Comparison of ENCODE assay signal across 15 cellular contexts in the genomic region with DNA sequence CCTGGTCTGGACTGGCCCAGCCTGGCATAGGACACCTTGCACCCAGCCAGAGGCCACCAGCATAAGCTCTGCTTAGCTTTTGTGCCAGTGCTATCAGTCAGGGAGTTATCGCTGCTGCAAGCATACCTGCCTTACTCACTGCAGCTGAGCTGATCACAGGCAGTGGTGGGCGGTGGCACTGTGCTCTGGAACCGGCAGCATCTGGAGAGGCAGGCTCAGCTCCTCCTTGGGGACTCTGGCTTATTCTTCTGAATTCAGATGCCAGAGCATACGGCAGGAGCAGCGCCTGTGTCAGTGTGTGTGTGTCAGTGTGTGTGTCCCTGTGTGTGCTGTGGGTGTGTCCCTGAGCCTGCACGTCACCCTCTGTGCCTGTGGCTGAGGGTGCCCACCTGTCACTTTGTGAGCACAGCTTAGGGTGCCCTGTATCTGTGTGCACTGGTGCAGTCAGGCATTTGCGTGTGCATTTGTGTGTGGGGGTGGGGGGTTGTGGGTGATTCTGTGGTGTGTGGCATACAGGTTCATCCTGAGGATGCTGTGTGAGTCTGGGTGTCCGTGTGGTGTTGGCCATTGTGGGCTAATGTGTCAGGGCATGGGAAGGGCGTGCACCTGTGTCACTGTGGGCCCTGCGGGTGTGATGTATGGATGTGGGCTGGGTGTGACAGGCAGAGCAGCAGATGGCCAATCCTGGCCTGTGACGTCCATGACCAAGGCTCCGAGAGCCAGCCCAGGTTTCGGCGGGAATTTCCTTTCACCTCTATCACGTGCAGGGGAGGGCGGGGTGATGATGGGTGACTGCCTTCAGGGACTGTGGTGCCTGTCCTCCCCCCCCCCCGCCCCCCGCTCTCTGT. TPM values are rescaled to one million over a fixed set of nuclear protein-coding genes. Genes with fewer than 3 reads are reported as not detected.
DNase-seq lines count a peak whose midpoint lies in the region; ATAC-seq lines count a peak whose summit lies in the region.
"Had no signal": no experiment of that assay in that cellular context is flagged by ENCODE, and none has a peak within 500 bp of the region (broad histone marks: within the 10 kb centered on the region; RNA-seq: fewer than 3 reads in every experiment).

No MANE protein-coding gene starts in this region.

- no peak overlapping the region for H3K4me3 Mint-ChIP-seq in T-helper 17 cell
- no peak overlapping the region for H3K4me3 Mint-ChIP-seq in stimulated activated naive B cell treated with anti-CD40 and anti-IgM and Interleukin-4, amounts not matched to agents 10 μg/mL and 1 μg/mL and 100 μg/mL, for 72 hours

- peaks cover 76% of the 10 kb centered on the region for H3K27me3 Mint-ChIP-seq in T-helper 17 cell
- H3K27me3 Mint-ChIP-seq in stimulated activated naive B cell treated with anti-CD40 and anti-IgM and Interleukin-4, amounts not matched to agents 10 μg/mL and 1 μg/mL and 100 μg/mL, for 72 hours, result peaks cover 84 to 95% of the 10 kb centered on the region in 2 donors

- no peak for DNase-seq in activated naive CD4-positive, alpha-beta T cell treated with anti-CD3 and anti-CD28 coated beads, Interleukin-2, amount 50 U/mL, for 72 hours (ENCODE audit: low spot score in 2 of 2)
- no peak for DNase-seq in activated naive CD4-positive, alpha-beta T cell treated with anti-CD3 and anti-CD28 coated beads, Interleukin-2, amount 50 U/mL, for 16 hours
- DNase-seq in T-helper 17 cell (no peak), COLO829 (ENCODE audit: low spot score) (no peak), occipital lobe (lab: John Stamatoyannopoulos, UW) (no peak)
- DNase-seq in stimulated activated naive B cell treated with anti-CD40 and anti-IgM and Interleukin-4, amounts not matched to agents 10 μg/mL and 1 μg/mL and 100 μg/mL, for 72 hours, result no peak
- DNase-seq: dermis blood vessel endothelial cell, DND-41, lower lobe of right lung, SK-N-SH, testis had no signal

- H3K9ac ChIP-seq in iPS-15b (ENCODE audit: low read depth, low read length), result no peak overlapping the region
- H3K9ac ChIP-seq: SK-N-SH had no signal

- H3K4me3 ChIP-seq in iPS-15b (ENCODE audit: low read depth, low read length), result peak overlapping the region; percentile 4
- H3K4me3 ChIP-seq: ascending aorta, lower lobe of right lung, testis had no signal

- H3K27me3 ChIP-seq in iPS-15b (ENCODE audit: control insufficient read depth, insufficient read depth, low read length), result peaks cover 99% of the 10 kb centered on the region
- H3K27me3 ChIP-seq: testis had no signal

- peak; percentile 30 to 51 for ATAC-seq in activated naive CD4-positive, alpha-beta T cell treated with anti-CD3 and anti-CD28 coated beads, Interleukin-2, amount 50 U/mL, for 72 hours
- ATAC-seq in T-helper 17 cell, result peak; percentile 61
- ATAC-seq in stimulated activated naive B cell treated with anti-CD40 and anti-IgM and Interleukin-4, amounts not matched to agents 10 μg/mL and 1 μg/mL and 100 μg/mL, for 72 hours (replicated peaks), result peak; percentile 22 to 23
- no peak for ATAC-seq in GM19463 (IDR thresholded peaks at IDR 0.05; ENCODE audit: unreplicated experiment)
- ATAC-seq: lower lobe of right lung had no signal

- no peaks in the 10 kb centered on the region for H3K9me3 Mint-ChIP-seq in activated naive CD4-positive, alpha-beta T cell treated with anti-CD3 and anti-CD28 coated beads, Interleukin-2, amount 50 U/mL, for 72 hours
- no peaks in the 10 kb centered on the region for H3K9me3 Mint-ChIP-seq in stimulated activated naive B cell treated with anti-CD40 and anti-IgM and Interleukin-4, amounts not matched to agents 10 μg/mL and 1 μg/mL and 100 μg/mL, for 72 hours

- no peaks in the 10 kb centered on the region for H3K36me3 Mint-ChIP-seq in activated naive CD4-positive, alpha-beta T cell treated with anti-CD3 and anti-CD28 coated beads, Interleukin-2, amount 50 U/mL, for 72 hours
- peaks cover 4% of the 10 kb centered on the region for H3K36me3 Mint-ChIP-seq in T-helper 17 cell (ENCODE audit: low read depth)
- no peaks in the 10 kb centered on the region for H3K36me3 Mint-ChIP-seq in stimulated activated naive B cell treated with anti-CD40 and anti-IgM and Interleukin-4, amounts not matched to agents 10 μg/mL and 1 μg/mL and 100 μg/mL, for 72 hours

- no peaks in the 10 kb centered on the region for H3K4me1 ChIP-seq in iPS-15b (ENCODE audit: control insufficient read depth, insufficient read depth, low read length)
- H3K4me1 ChIP-seq: ascending aorta had no signal

- no peaks in the 10 kb centered on the region for H3K9me3 ChIP-seq in T-helper 17 cell (ENCODE audit: control insufficient read depth, low read length, poor library complexity, severe bottlenecking)
- H3K9me3 ChIP-seq in iPS-15b (ENCODE audit: control insufficient read depth, insufficient read depth, low read length), result no peaks in the 10 kb centered on the region
- H3K9me3 ChIP-seq: ascending aorta, lower lobe of right lung, neutrophil, SK-N-SH, testis had no signal

- H3K4me1 Mint-ChIP-seq in T-helper 17 cell, result peaks cover 7% of the 10 kb centered on the region
- peaks cover 5 to 6% of the 10 kb centered on the region in 2 donors for H3K4me1 Mint-ChIP-seq in stimulated activated naive B cell treated with anti-CD40 and anti-IgM and Interleukin-4, amounts not matched to agents 10 μg/mL and 1 μg/mL and 100 μg/mL, for 72 hours

- no peaks in the 10 kb centered on the region for H3K36me3 ChIP-seq in iPS-15b (ENCODE audit: control insufficient read depth, insufficient read depth, low read length)
- H3K36me3 ChIP-seq: ascending aorta, lower lobe of right lung, neutrophil had no signal

- H3K27ac Mint-ChIP-seq in activated naive CD4-positive, alpha-beta T cell treated with anti-CD3 and anti-CD28 coated beads, Interleukin-2, amount 50 U/mL, for 72 hours, result no peak overlapping the region
- no peak overlapping the region for H3K27ac Mint-ChIP-seq in T-helper 17 cell
- no peak overlapping the region for H3K27ac Mint-ChIP-seq in stimulated activated naive B cell treated with anti-CD40 and anti-IgM and Interleukin-4, amounts not matched to agents 10 μg/mL and 1 μg/mL and 100 μg/mL, for 72 hours

RNA-seq across cellular contexts. Expression of a gene that starts 23.5 kb away (rescaled TPM):
- total RNA-seq in activated naive CD4-positive, alpha-beta T cell treated with anti-CD3 and anti-CD28 coated beads, Interleukin-2, amount 50 U/mL, for 72 hours, result not detected
- not detected for total RNA-seq in T-helper 17 cell
- total RNA-seq in occipital lobe, result not detected
- total RNA-seq: dermis blood vessel endothelial cell had no signal
